ENCODE assay signal across 30 cellular contexts in the genomic region with DNA sequence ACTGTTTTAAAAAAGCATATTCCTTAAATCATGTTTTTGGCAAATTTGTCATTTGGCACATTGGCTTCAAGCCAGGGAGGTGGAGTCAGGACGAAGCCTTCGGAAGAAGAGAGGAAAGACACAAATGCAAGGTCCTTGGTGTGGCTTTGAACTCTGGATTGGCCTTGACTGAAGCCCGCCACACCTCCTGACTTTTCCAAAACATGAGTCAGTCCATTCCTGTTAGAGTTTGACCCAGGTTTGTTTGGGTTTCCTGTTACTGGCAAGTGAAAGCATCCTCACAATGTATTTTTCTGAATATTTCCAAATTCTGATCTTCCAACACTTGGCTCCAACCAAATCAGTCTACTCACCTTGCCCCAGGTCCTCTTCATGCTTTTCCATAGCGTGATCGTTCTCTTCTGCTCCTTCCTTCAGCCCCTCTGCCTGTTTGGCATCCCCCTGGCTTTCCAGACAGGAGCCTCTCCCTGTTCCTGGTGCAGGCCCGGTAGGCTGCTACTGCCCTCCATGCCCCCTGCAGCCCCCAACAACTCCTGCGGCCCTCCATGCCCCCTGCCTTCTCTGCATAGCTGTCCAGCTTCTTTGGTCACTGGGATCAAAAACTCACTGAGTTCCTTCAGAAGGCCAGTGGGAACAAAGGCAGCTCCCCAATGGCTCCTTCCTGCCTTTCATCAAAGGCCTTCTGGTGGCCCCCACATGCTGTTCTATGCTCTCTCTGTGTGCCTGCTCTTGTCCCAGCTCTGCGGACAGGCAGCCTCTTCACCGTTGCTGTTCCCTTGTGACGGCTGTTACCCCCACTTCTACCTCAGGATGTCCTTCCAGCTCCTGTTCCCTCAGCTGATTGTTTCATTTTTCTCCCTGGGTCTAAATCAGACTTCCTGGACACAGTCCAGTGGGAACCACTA. TPM values are rescaled to one million over a fixed set of nuclear protein-coding genes. Genes with fewer than 3 reads are reported as not detected.
DNase-seq lines count a peak whose midpoint lies in the region; ATAC-seq, FAIRE-seq and TF ChIP-seq lines count a peak whose summit lies in the region.
"Had no signal": no experiment of that assay in that cellular context is flagged by ENCODE, and none has a peak within 500 bp of the region (broad histone marks: within the 10 kb centered on the region; RNA-seq: fewer than 3 reads in every experiment).

No MANE protein-coding gene starts in this region.

- no TSS peak for BruUV-seq in HepG2 (replicated peaks; lab: Mats Ljungman, UMichigan)

- intact Hi-C loops in HepG2 (cut with micrococcal nuclease; ENCODE audit: unreplicated experiment): no loop called here
- intact Hi-C loops in spleen (cut with DNase I; ENCODE audit: low total_unique reads): no loop called here

- TF ChIP-seq POLR2A in HepG2 (IDR thresholded peaks at IDR 0.05; ENCODE audit: insufficient read depth in 1 of 2, low read depth in 2 of 2, low read length in 2 of 2): no peak
- TF ChIP-seq POLR2A in spleen (IDR thresholded peaks at IDR 0.05): no peak

- H3K36me3 ChIP-seq in HepG2 (replicated peaks in 1 of 2; ENCODE audit: control insufficient read depth in 1 of 2, insufficient read depth in 2 of 2, low read length in 2 of 2) (no peaks in the 10 kb centered on the region), spleen (no peaks in the 10 kb centered on the region)
- H3K36me3 ChIP-seq: breast epithelium, SJSA1, upper lobe of right lung had no signal

- no peaks in the 10 kb centered on the region for H3K9me3 Mint-ChIP-seq in activated CD8-positive, alpha-beta memory T cell treated with anti-CD3 and anti-CD28 coated beads, Interleukin-2, amount 10 ng/mL, durations not matched to agents 7 days and 5 days (ENCODE audit: low read depth)
- H3K9me3 Mint-ChIP-seq: activated CD4-positive, alpha-beta memory T cell treated with anti-CD3 and anti-CD28 coated beads for 36 hours; activated naive CD8-positive, alpha-beta T cell treated with anti-CD3 and anti-CD28 coated beads, Interleukin-2, amount 10 ng/mL, durations not matched to agents 7 days and 5 days; CD8-positive, alpha-beta memory T cell; mesothelial cell of epicardium; natural killer cell treated with Interleukin-12 subunit alpha and Interleukin-12 subunit beta and Interleukin-15 and Interleukin-18, amount 100 ng/mL, for 72 hours; T-cell had no signal

- H3K4me3 ChIP-seq in choroid plexus epithelial cell (ENCODE audit: low read depth, low read length): no peak overlapping the region
- H3K4me3 ChIP-seq in HepG2 (replicated peaks in 1 of 3; ENCODE audit: insufficient read depth in 1 of 3, low read depth in 2 of 3, low read length in 3 of 3): peak overlapping the region; percentile 14 to 63 (median 56)
- no peak overlapping the region for H3K4me3 ChIP-seq in spleen
- H3K4me3 ChIP-seq: breast epithelium, dorsolateral prefrontal cortex, GM23248, SJSA1, upper lobe of right lung had no signal

- TF ChIP-seq EP300 in HepG2 (IDR thresholded peaks at IDR 0.05; ENCODE audit: low read depth in 2 of 2, low read length in 2 of 2) (peak in 1 of 2 experiments; percentile 85; a peak in 2 of 4 replicates), HepG2 (CRISPR knock-in tag; IDR thresholded peaks at IDR 0.05; ENCODE audit: borderline replicate concordance) (peak; percentile 76)

- peaks cover 24% of the 10 kb centered on the region for H3K4me1 Mint-ChIP-seq in activated CD8-positive, alpha-beta memory T cell treated with anti-CD3 and anti-CD28 coated beads, Interleukin-2, amount 10 ng/mL, durations not matched to agents 7 days and 5 days

- H3K4me2 ChIP-seq in HepG2 (ENCODE audit: low read depth, low read length): peak overlapping the region; percentile 80

- H3K27ac ChIP-seq in HepG2 (ENCODE audit: extremely low read length, insufficient read depth, low read length) (peak overlapping the region; percentile 49), spleen (peak overlapping the region in 7 of 8 donors; percentile 70 to 94 (median 73))
- H3K27ac ChIP-seq: 22Rv1, foreskin keratinocyte, GM23248, SJSA1, upper lobe of right lung had no signal

- H3K4me1 ChIP-seq in HepG2 (ENCODE audit: insufficient read depth, low read length) (peaks cover 93% of the 10 kb centered on the region), spleen (peaks cover 10 to 87% (median 52%) of the 10 kb centered on the region in 6 donors)
- H3K4me1 ChIP-seq: breast epithelium, foreskin keratinocyte had no signal

- peaks cover 7% of the 10 kb centered on the region for H3K27me3 Mint-ChIP-seq in activated CD8-positive, alpha-beta memory T cell treated with anti-CD3 and anti-CD28 coated beads, Interleukin-2, amount 10 ng/mL, durations not matched to agents 7 days and 5 days
- H3K27me3 Mint-ChIP-seq: natural killer cell treated with Interleukin-12 subunit alpha and Interleukin-12 subunit beta and Interleukin-15 and Interleukin-18, amount 100 ng/mL, for 72 hours; T-cell had no signal

- H3K4me3 Mint-ChIP-seq in activated CD8-positive, alpha-beta memory T cell treated with anti-CD3 and anti-CD28 coated beads, Interleukin-2, amount 10 ng/mL, durations not matched to agents 7 days and 5 days: no peak overlapping the region
- H3K4me3 Mint-ChIP-seq: activated CD4-positive, alpha-beta memory T cell treated with anti-CD3 and anti-CD28 coated beads for 36 hours; activated naive CD8-positive, alpha-beta T cell treated with anti-CD3 and anti-CD28 coated beads, Interleukin-2, amount 10 ng/mL, durations not matched to agents 7 days and 5 days; CD8-positive, alpha-beta memory T cell; mesothelial cell of epicardium; natural killer cell treated with Interleukin-12 subunit alpha and Interleukin-12 subunit beta and Interleukin-15 and Interleukin-18, amount 100 ng/mL, for 72 hours; T-cell had no signal

- in situ Hi-C loops in HepG2 (cut with HindIII; ENCODE audit: extremely low pct_ligation_motif_present, low pct_unique_long_range_greater_than_20kb): no loop called here

- 4% methylated on average over 10 of the region's 10 CpGs for WGBS in HepG2 (ENCODE audit: low lambda C conversion rate)
- WGBS in spleen, 5 donors: 67 to 78% (median 75%) methylated on average over 9 to 10 of the region's 10 CpGs

- TF ChIP-seq RAD21 in HepG2 (CRISPR knock-in tag; IDR thresholded peaks at IDR 0.05): no peak

- POLR2A ChIA-PET in HepG2 (lab: Yijun Ruan, JAX): interaction anchor here (1.0 to 10.6 kb wide), 8 partner anchors 10 to 349 kb away, joined by 3 to 100 read pairs (median 6); a partner anchor contains a TSS

- peak; percentile 93 for FAIRE-seq in HepG2 (lab: Jason Lieb, UNC)
- FAIRE-seq: GM18507 had no signal

- H2AFZ ChIP-seq in HepG2 (ENCODE audit: low read length): peak overlapping the region; percentile 29
- H2AFZ ChIP-seq: GM23248 had no signal

- H3K9me3 ChIP-seq in HepG2 (ENCODE audit: low read length): no peaks in the 10 kb centered on the region
- no peaks in the 10 kb centered on the region for H3K9me3 ChIP-seq in spleen
- H3K9me3 ChIP-seq: breast epithelium, SJSA1, upper lobe of right lung had no signal

- H4K20me1 ChIP-seq in HepG2 (ENCODE audit: insufficient read depth, low read length): no peaks in the 10 kb centered on the region

- TF ChIP-seq CTCF in choroid plexus epithelial cell (conservative IDR thresholded peaks at IDR 0.05; ENCODE audit: low read depth, low read length): no peak
- TF ChIP-seq CTCF in HepG2 (CRISPR knock-in tag; IDR thresholded peaks at IDR 0.05): peak; percentile 16; the same call in 1 of the 2 replicates
- TF ChIP-seq CTCF in spleen (IDR thresholded peaks at IDR 0.05 in 8 of 11, conservative IDR thresholded peaks at IDR 0.05 in 3 of 11): no peak

- DNase-seq in activated CD8-positive, alpha-beta memory T cell treated with anti-CD3 and anti-CD28 coated beads for 24 hours: peak; percentile 9
- DNase-seq in activated CD8-positive, alpha-beta memory T cell treated with anti-CD3 and anti-CD28 coated beads, Interleukin-2, amount 10 ng/mL, durations not matched to agents 7 days and 5 days: no peak
- peak; percentile 51 for DNase-seq in choroid plexus epithelial cell (ENCODE audit: low read depth)
- DNase-seq in HepG2 (ENCODE audit: low spot score): peak; percentile 94
- DNase-seq in spleen: no peak
- no peak for DNase-seq in mesenteric fat pad (ENCODE audit: low spot score)
- DNase-seq in NAMALWA (ENCODE audit: low spot score): no peak
- no peak for DNase-seq in amniotic stem cell (lab: John Stamatoyannopoulos, UW)
- DNase-seq: activated CD4-positive, alpha-beta memory T cell treated with anti-CD3 and anti-CD28 coated beads for 36 hours; activated effector memory CD4-positive, alpha-beta T cell treated with Interleukin-2 at 50 U/mL for 16 hours; activated naive CD8-positive, alpha-beta T cell treated with anti-CD3 and anti-CD28 coated beads, Interleukin-2, amount 10 ng/mL, durations not matched to agents 7 days and 5 days; activated T-cell treated with anti-CD3 and anti-CD28 coated beads for 4 hours; CD8-positive, alpha-beta memory T cell; dorsolateral prefrontal cortex; foreskin keratinocyte; GDM1; GM23248; left colon; NCI-H1092 treated with DMSO at 0.1 percent for 48 hours; NCI-H1930; NCI-H526 treated with DMSO at 0.1 percent for 48 hours; posterior cingulate gyrus; T-cell; upper lobe of right lung had no signal

- H3K36me3 Mint-ChIP-seq in activated CD8-positive, alpha-beta memory T cell treated with anti-CD3 and anti-CD28 coated beads, Interleukin-2, amount 10 ng/mL, durations not matched to agents 7 days and 5 days: no peaks in the 10 kb centered on the region
- H3K36me3 Mint-ChIP-seq: activated CD4-positive, alpha-beta memory T cell treated with anti-CD3 and anti-CD28 coated beads for 36 hours; CD8-positive, alpha-beta memory T cell; mesothelial cell of epicardium; natural killer cell treated with Interleukin-12 subunit alpha and Interleukin-12 subunit beta and Interleukin-15 and Interleukin-18, amount 100 ng/mL, for 72 hours; T-cell had no signal

- CTCF ChIA-PET in activated CD8-positive, alpha-beta memory T cell treated with anti-CD3 and anti-CD28 coated beads, Interleukin-2, amount 10 ng/mL, durations not matched to agents 7 days and 5 days (lab: Charles Lee): no interaction called here
- CTCF ChIA-PET in HepG2 (lab: Yijun Ruan, JAX; ENCODE audit: low intra/inter-chr PET ratio, low total read pairs): interaction anchor here (1.1 kb wide), 1 partner anchor 30 kb away, joined by 4 read pairs; a partner anchor contains a TSS

- H3K27me3 ChIP-seq in HepG2 (ENCODE audit: control insufficient read depth in 1 of 2, insufficient read depth in 2 of 2, low read length in 2 of 2) (no peaks in the 10 kb centered on the region), spleen (replicated peaks in 1 of 7) (no peaks in the 10 kb centered on the region)
- H3K27me3 ChIP-seq: breast epithelium, dorsolateral prefrontal cortex, foreskin keratinocyte, SJSA1, upper lobe of right lung had no signal

- no peak overlapping the region for H3K27ac Mint-ChIP-seq in activated CD8-positive, alpha-beta memory T cell treated with anti-CD3 and anti-CD28 coated beads, Interleukin-2, amount 10 ng/mL, durations not matched to agents 7 days and 5 days
- H3K27ac Mint-ChIP-seq: activated CD4-positive, alpha-beta memory T cell treated with anti-CD3 and anti-CD28 coated beads for 36 hours; activated naive CD8-positive, alpha-beta T cell treated with anti-CD3 and anti-CD28 coated beads, Interleukin-2, amount 10 ng/mL, durations not matched to agents 7 days and 5 days; mesothelial cell of epicardium; natural killer cell treated with Interleukin-12 subunit alpha and Interleukin-12 subunit beta and Interleukin-15 and Interleukin-18, amount 100 ng/mL, for 72 hours; T-cell had no signal

- peaks cover 20% of the 10 kb centered on the region for H3K79me2 ChIP-seq in HepG2 (ENCODE audit: insufficient read depth, low read length)

- peak overlapping the region; percentile 42 for H3K9ac ChIP-seq in HepG2 (ENCODE audit: insufficient read depth, low read depth, low read length)
- H3K9ac ChIP-seq: GM23248 had no signal

- no peak for ATAC-seq in activated CD8-positive, alpha-beta memory T cell treated with anti-CD3 and anti-CD28 coated beads, Interleukin-2, amount 10 ng/mL, durations not matched to agents 7 days and 5 days
- peak; percentile 65 for ATAC-seq in HepG2
- ATAC-seq: foreskin keratinocyte; left colon; natural killer cell treated with Interleukin-12 subunit alpha and Interleukin-12 subunit beta and Interleukin-15 and Interleukin-18, amount 100 ng/mL, for 72 hours; T-cell; upper lobe of right lung had no signal

RNA-seq across cellular contexts. Expression of a gene that starts 30.4 kb away (rescaled TPM):
- total RNA-seq in activated CD8-positive, alpha-beta memory T cell treated with anti-CD3 and anti-CD28 coated beads, Interleukin-2, amount 10 ng/mL, durations not matched to agents 7 days and 5 days: 1 to 10 TPM; 7.9 to 9.3 TPM
- 24.4 and 26.8 TPM in 2 replicates for total RNA-seq in HepG2 (2016; rRNA removed; fragmentation: Illumina TruSeq; extraction: Trizol)
- total RNA-seq in HepG2 (2016; cell fraction: cytosol; rRNA removed; fragmentation: Illumina TruSeq; extraction: Trizol; ENCODE audit: low read depth): 3.1 and 3.8 TPM in 2 replicates
- total RNA-seq in HepG2 (2016; cell fraction: insoluble cytoplasmic fraction; rRNA removed; fragmentation: Illumina TruSeq; extraction: Trizol): 25.5 and 28.3 TPM in 2 replicates
- total RNA-seq in HepG2 (2016; cell fraction: membrane; rRNA removed; fragmentation: Illumina TruSeq; extraction: Trizol): 15.5 and 17.6 TPM in 2 replicates
- 49.0 and 51.0 TPM in 2 replicates for total RNA-seq in HepG2 (2016; cell fraction: nucleus; rRNA removed; fragmentation: Illumina TruSeq; extraction: Trizol)
- 5.8 and 5.9 TPM in 2 replicates for polyA plus RNA-seq in HepG2 (2011; rRNA removed)
- polyA plus RNA-seq in HepG2 (2011; cell fraction: cytosol; rRNA removed): 3.5 and 4.9 TPM in 2 replicates
- polyA plus RNA-seq in HepG2 (2011; cell fraction: nucleus; rRNA removed): 4.2 and 5.1 TPM in 2 replicates
- 18.3 and 19.9 TPM in 2 replicates for polyA plus RNA-seq in HepG2 (2012)
- polyA plus RNA-seq in HepG2 (2016; cell fraction: cytosol; fragmentation: Illumina TruSeq; extraction: Trizol; ENCODE audit: low read depth): 2.5 and 2.6 TPM in 2 replicates
- polyA plus RNA-seq in HepG2 (2016; cell fraction: insoluble cytoplasmic fraction; fragmentation: Illumina TruSeq; extraction: Trizol; ENCODE audit: low read depth): 19.7 and 25.1 TPM in 2 replicates
- polyA plus RNA-seq in HepG2 (2016; cell fraction: membrane; fragmentation: Illumina TruSeq; extraction: Trizol; ENCODE audit: low read depth): 6.2 and 6.7 TPM in 2 replicates
- 53.6 and 54.2 TPM in 2 replicates for polyA plus RNA-seq in HepG2 (2016; cell fraction: nucleus; fragmentation: Illumina TruSeq; extraction: Trizol; ENCODE audit: insufficient read depth, low read depth)
- polyA minus RNA-seq in HepG2 (2011; rRNA and poly(A)+ RNA removed; ENCODE audit: low replicate concordance): 9.6 and 24.6 TPM in 2 replicates
- 10.8 and 15.0 TPM in 2 replicates for polyA minus RNA-seq in HepG2 (2011; cell fraction: cytosol; rRNA and poly(A)+ RNA removed)
- polyA minus RNA-seq in HepG2 (2011; cell fraction: nucleus; rRNA and poly(A)+ RNA removed): 14.9 and 15.0 TPM in 2 replicates
- total RNA-seq in spleen: 10 to 100 TPM; 28.0 to 38.5 (median 32.8) TPM
- 1 to 10 TPM; 3.0 to 5.8 (median 3.3) TPM for polyA plus RNA-seq in spleen
- total RNA-seq in mesenteric fat pad: 33.6 TPM

Comparison
In these comparisons a context has a peak if more than half of its experiments do, and no peak if none do; other contexts are left out.
1. DNase-seq: peak in activated CD8-positive, alpha-beta memory T cell treated with anti-CD3 and anti-CD28 coated beads for 24 hours (single experiment), choroid plexus epithelial cell (single experiment) and HepG2 (single experiment); none in activated CD8-positive, alpha-beta memory T cell treated with anti-CD3 and anti-CD28 coated beads, Interleukin-2, amount 10 ng/mL, durations not matched to agents 7 days and 5 days (single experiment), spleen (single experiment), mesenteric fat pad (single experiment), NAMALWA (single experiment) and amniotic stem cell (single experiment).
2. H3K4me3 ChIP-seq: peak in HepG2 (3 of 3); none in choroid plexus epithelial cell (single experiment) and spleen (0 of 8).